Comparison of ENCODE assay signal across 17 cellular contexts in genomic region chr3:59401924-59402323, GRCh38.
"Had no signal": no experiment of that assay in that cellular context is flagged by ENCODE, and none has a peak within 500 bp of the region (broad histone marks: within the 10 kb centered on the region; RNA-seq: fewer than 3 reads in every experiment).

No MANE protein-coding gene starts in this region.

- ATAC-seq: activated T-cell treated with anti-CD3 and anti-CD28 coated beads, Interleukin-2, amount 50 U/mL, for 4 hours; body of pancreas; gastroesophageal sphincter; heart left ventricle; left lung; upper lobe of right lung; WTC11 had no signal

- FAIRE-seq: endothelial cell of umbilical vein, kidney had no signal

- DNase-seq: activated CD4-positive, alpha-beta memory T cell treated with anti-CD3 and anti-CD28 coated beads, Interleukin-2, amount 10 ng/mL, durations not matched to agents 7 days and 5 days; activated CD4-positive, alpha-beta T cell treated with anti-CD3 and anti-CD28 coated beads for 4 hours; activated naive CD4-positive, alpha-beta T cell treated with anti-CD3 and anti-CD28 coated beads for 36 hours; activated T-cell treated with anti-CD3 and anti-CD28 coated beads, Interleukin-2, amount 50 U/mL, for 4 hours; body of pancreas; dermis blood vessel endothelial cell; effector memory CD4-positive, alpha-beta T cell; heart left ventricle; kidney; left lung; mammary epithelial cell; midbrain; stimulated activated naive CD4-positive, alpha-beta T cell; upper lobe of right lung had no signal
